ENCODE assay signal across 1 cellular context in the genomic region with DNA sequence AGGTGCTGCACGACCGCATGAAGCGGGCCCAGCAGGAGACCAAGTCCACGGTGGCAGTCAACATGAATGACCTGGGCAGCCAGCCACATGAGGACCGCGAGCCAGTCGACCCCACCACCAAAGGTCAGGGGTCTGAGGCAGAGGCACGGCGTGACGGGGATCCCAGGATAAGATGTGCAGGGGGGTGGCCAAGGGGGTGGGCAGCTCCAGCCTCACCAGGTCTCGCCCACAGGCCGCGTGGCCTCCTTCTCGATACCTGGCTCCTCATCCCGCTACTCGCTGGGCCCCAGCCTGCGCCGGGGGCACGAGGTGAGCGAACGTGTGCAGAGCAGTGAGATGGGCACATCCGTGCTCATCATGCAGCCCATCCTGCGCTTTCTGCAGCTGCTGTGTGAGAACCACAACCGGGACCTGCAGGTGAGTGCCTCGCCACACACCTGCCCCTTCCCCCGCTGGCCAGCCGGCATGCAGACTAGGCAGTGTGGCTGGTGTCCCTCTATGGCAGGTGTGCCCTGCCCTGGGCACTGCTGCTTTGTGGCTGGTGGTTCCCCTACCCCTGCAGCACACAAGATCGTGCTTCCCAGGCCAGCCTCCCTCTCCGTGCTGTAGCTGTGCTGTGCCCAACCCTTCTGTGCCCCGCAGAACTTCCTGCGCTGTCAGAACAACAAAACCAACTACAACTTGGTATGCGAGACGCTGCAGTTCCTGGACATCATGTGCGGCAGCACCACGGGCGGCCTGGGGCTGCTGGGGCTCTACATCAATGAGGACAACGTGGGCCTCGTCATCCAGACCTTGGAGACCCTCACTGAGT.
TF ChIP-seq lines count a peak whose summit lies in the region.

No MANE protein-coding gene starts in this region.

TF ChIP-seq in HEK293, 187 proteins besides CTCF, POLR2A, EP300 and RAD21 (continued from another document):
- TF ChIP-seq, protein P1, sequence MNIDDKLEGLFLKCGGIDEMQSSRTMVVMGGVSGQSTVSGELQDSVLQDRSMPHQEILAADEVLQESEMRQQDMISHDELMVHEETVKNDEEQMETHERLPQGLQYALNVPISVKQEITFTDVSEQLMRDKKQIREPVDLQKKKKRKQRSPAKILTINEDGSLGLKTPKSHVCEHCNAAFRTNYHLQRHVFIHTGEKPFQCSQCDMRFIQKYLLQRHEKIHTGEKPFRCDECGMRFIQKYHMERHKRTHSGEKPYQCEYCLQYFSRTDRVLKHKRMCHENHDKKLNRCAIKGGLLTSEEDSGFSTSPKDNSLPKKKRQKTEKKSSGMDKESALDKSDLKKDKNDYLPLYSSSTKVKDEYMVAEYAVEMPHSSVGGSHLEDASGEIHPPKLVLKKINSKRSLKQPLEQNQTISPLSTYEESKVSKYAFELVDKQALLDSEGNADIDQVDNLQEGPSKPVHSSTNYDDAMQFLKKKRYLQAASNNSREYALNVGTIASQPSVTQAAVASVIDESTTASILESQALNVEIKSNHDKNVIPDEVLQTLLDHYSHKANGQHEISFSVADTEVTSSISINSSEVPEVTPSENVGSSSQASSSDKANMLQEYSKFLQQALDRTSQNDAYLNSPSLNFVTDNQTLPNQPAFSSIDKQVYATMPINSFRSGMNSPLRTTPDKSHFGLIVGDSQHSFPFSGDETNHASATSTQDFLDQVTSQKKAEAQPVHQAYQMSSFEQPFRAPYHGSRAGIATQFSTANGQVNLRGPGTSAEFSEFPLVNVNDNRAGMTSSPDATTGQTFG (tag by site-specific recombination; IDR thresholded peaks at IDR 0.05; ENCODE audit: borderline replicate concordance), result no peak
- TF ChIP-seq ZBTB1 (tag by site-specific recombination; IDR thresholded peaks at IDR 0.05), result no peak
TF ChIP-seq in HEK293: peak in this region for 1.
